ENCODE assay signal across 13 cellular contexts in genomic region chr3:141408596-141408995, GRCh38. TPM values are rescaled to one million over a fixed set of nuclear protein-coding genes. Genes with fewer than 3 reads are reported as not detected.
DNase-seq lines count a peak whose midpoint lies in the region; ATAC-seq and TF ChIP-seq lines count a peak whose summit lies in the region.
"Had no signal": no experiment of that assay in that cellular context is flagged by ENCODE, and none has a peak within 500 bp of the region (broad histone marks: within the 10 kb centered on the region; RNA-seq: fewer than 3 reads in every experiment).

No MANE protein-coding gene starts in this region.

- no peak for ATAC-seq in heart left ventricle
- ATAC-seq in Right ventricle myocardium inferior, result no peak
- no peak for ATAC-seq in upper lobe of left lung (ENCODE audit: low FRiP score in 2 of 2)
- no peak for ATAC-seq in HG03095 (IDR thresholded peaks at IDR 0.05; ENCODE audit: unreplicated experiment)
- ATAC-seq: left lung, SK-N-SH treated with all-trans-retinoic acid at 6 μM for 48 hours had no signal

- 80 to 88% (median 83%) methylated on average over 1 of the region's 1 CpG for WGBS in heart left ventricle, 4 donors
- 87 to 89% methylated on average over 1 of the region's 1 CpG for WGBS in upper lobe of left lung, 2 donors

- intact Hi-C loops in heart left ventricle (cut with DNase I) (no loop called here), Right ventricle myocardium inferior (cut with DNase I) (no loop called here)

- DNase-seq in heart left ventricle (no peak), Right ventricle myocardium inferior (ENCODE audit: missing footprints) (no peak), adipocyte (ENCODE audit: low read depth) (peak; percentile 10), upper lobe of left lung (no peak), glomerular visceral epithelial cell (ENCODE audit: extremely low spot score) (no peak), midbrain (lab: John Stamatoyannopoulos, UW) (no peak)
- DNase-seq: activated naive CD4-positive, alpha-beta T cell; KBM-7; left lung; NCI-H1930 had no signal

- H3K36me3 ChIP-seq in heart left ventricle (peaks cover 0 to 65% (median 57%) of the 10 kb centered on the region in 9 donors), adipocyte (ENCODE audit: control insufficient read depth, insufficient read depth, low read length, severe bottlenecking) (peaks cover 39% of the 10 kb centered on the region), muscle layer of duodenum (ENCODE audit: control insufficient read depth in 1 of 2, insufficient read depth in 2 of 2, low read length in 2 of 2) (peaks cover 20 to 29% of the 10 kb centered on the region in 2 donors), upper lobe of left lung (peaks cover 0 to 43% (median 15%) of the 10 kb centered on the region in 4 donors)

- H3K9ac ChIP-seq in adipocyte (ENCODE audit: low read length), result no peak overlapping the region

- TF ChIP-seq EP300 in upper lobe of left lung (IDR thresholded peaks at IDR 0.05), result no peak

- H3K9me3 ChIP-seq in heart left ventricle, result no peaks in the 10 kb centered on the region
- no peaks in the 10 kb centered on the region for H3K9me3 ChIP-seq in adipocyte (ENCODE audit: control insufficient read depth, low read length)
- H3K9me3 ChIP-seq in muscle layer of duodenum (ENCODE audit: control insufficient read depth in 1 of 2, low read length in 2 of 2), result no peaks in the 10 kb centered on the region
- no peaks in the 10 kb centered on the region for H3K9me3 ChIP-seq in upper lobe of left lung
- H3K9me3 ChIP-seq: left lung had no signal

- H3K4me1 ChIP-seq in heart left ventricle (peaks cover 13 to 100% (median 86%) of the 10 kb centered on the region in 12 donors), adipocyte (ENCODE audit: control insufficient read depth, insufficient read depth, low read length) (peaks cover 84% of the 10 kb centered on the region), muscle layer of duodenum (ENCODE audit: control insufficient read depth in 1 of 2, insufficient read depth in 2 of 2, low read length in 2 of 2) (peaks cover 36 to 44% of the 10 kb centered on the region in 2 donors), upper lobe of left lung (peaks cover 74 to 79% (median 77%) of the 10 kb centered on the region in 4 donors)

- TF ChIP-seq POLR2A in heart left ventricle (IDR thresholded peaks at IDR 0.05), result no peak
- no peak for TF ChIP-seq POLR2A in upper lobe of left lung (IDR thresholded peaks at IDR 0.05)

- H3K27me3 ChIP-seq in heart left ventricle, result no peaks in the 10 kb centered on the region
- H3K27me3 ChIP-seq in adipocyte (replicated peaks; ENCODE audit: control insufficient read depth, insufficient read depth, low read length), result no peaks in the 10 kb centered on the region
- no peaks in the 10 kb centered on the region for H3K27me3 ChIP-seq in muscle layer of duodenum (ENCODE audit: low read depth, low read length)
- no peaks in the 10 kb centered on the region for H3K27me3 ChIP-seq in upper lobe of left lung
- H3K27me3 ChIP-seq: left lung had no signal

- H3K4me3 ChIP-seq in heart left ventricle (no peak overlapping the region), adipocyte (ENCODE audit: low read length) (no peak overlapping the region), muscle layer of duodenum (ENCODE audit: low read depth in 1 of 2, low read length in 2 of 2) (no peak overlapping the region), upper lobe of left lung (no peak overlapping the region)
- H3K4me3 ChIP-seq: left lung had no signal

- H3K27ac ChIP-seq in heart left ventricle (peak overlapping the region in 11 of 12 donors; percentile 93 to 99 (median 98)), muscle layer of duodenum (ENCODE audit: low read length) (peak overlapping the region; percentile 60), upper lobe of left lung (peak overlapping the region; percentile 89 to 99 (median 94))

- TF ChIP-seq CTCF in heart left ventricle (IDR thresholded peaks at IDR 0.05) (no peak), upper lobe of left lung (IDR thresholded peaks at IDR 0.05) (no peak)

RNA-seq across cellular contexts. Expression of gene ZBTB38, which starts 40.3 kb away (rescaled TPM):
- total RNA-seq in heart left ventricle (100 to 1,000 TPM in 7 of 9 donors, 10 to 100 TPM in 2; 97.5 to 189 (median 128) TPM), Right ventricle myocardium inferior (102 TPM), upper lobe of left lung (100 to 1,000 TPM in 2 of 6 donors, 10 to 100 TPM in 4; 80.2 to 146 (median 91.8) TPM)
- polyA plus RNA-seq in heart left ventricle, result 10 to 100 TPM; 15.5 to 88.1 TPM
